ENCODE assay signal across 8 cellular contexts in genomic region chr12:131132118-131132892, GRCh38.
A peak's percentile ranks its signal among the peaks of the same experiment; 100 is the strongest.
DNase-seq lines count a peak whose midpoint lies in the region; ATAC-seq and TF ChIP-seq lines count a peak whose summit lies in the region.

No MANE protein-coding gene starts in this region.

- DNase-seq in 8988T, result peak; percentile 92
- peak; percentile 76 for DNase-seq in GM12865 (ENCODE audit: low read depth)
- peak; percentile 65 for DNase-seq in HT-29 (ENCODE audit: low spot score)
- DNase-seq in T-helper 2 cell treated with Interferon-gamma antibody and Interleukin-4, amounts not matched to agents 5 μg/mL and 100 μg/mL, for 36 hours (ENCODE audit: low spot score), result peak; percentile 50
- DNase-seq in astrocyte of the spinal cord (ENCODE audit: low read depth, low spot score), result peak; percentile 3
- peak; percentile 88 for DNase-seq in iPS-NIHi11 (ENCODE audit: low spot score)
- peak; percentile 58 to 60 for DNase-seq in stimulated activated CD4-positive, alpha-beta T cell treated with anti-CD3 and anti-CD28 coated beads, Interleukin-15, amount 100 ng/mL, for 48 hours (ENCODE audit: low read depth in 2 of 2)

- no peak overlapping the region for H3K27ac Mint-ChIP-seq in T-helper 2 cell treated with Interferon-gamma antibody and Interleukin-4, amounts not matched to agents 5 μg/mL and 100 μg/mL, for 36 hours

- TF ChIP-seq CTCF in GM12865 (IDR thresholded peaks at IDR 0.05; ENCODE audit: insufficient read depth, low read depth, low read length, missing control alignments), result peak; percentile 91
- TF ChIP-seq CTCF in astrocyte of the spinal cord (IDR thresholded peaks at IDR 0.05; ENCODE audit: low read depth, low read length), result peak; percentile 43

- H3K4me3 ChIP-seq in GM12865 (ENCODE audit: low read depth, low read length) (no peak overlapping the region), astrocyte of the spinal cord (ENCODE audit: low read depth, low read length) (no peak overlapping the region)

- no peaks in the 10 kb centered on the region for H3K4me1 Mint-ChIP-seq in T-helper 2 cell treated with Interferon-gamma antibody and Interleukin-4, amounts not matched to agents 5 μg/mL and 100 μg/mL, for 36 hours (ENCODE audit: low read depth)

- no peaks in the 10 kb centered on the region for H3K27me3 Mint-ChIP-seq in T-helper 2 cell treated with Interferon-gamma antibody and Interleukin-4, amounts not matched to agents 5 μg/mL and 100 μg/mL, for 36 hours (ENCODE audit: low read depth)

- no peaks in the 10 kb centered on the region for H3K9me3 Mint-ChIP-seq in T-helper 2 cell treated with Interferon-gamma antibody and Interleukin-4, amounts not matched to agents 5 μg/mL and 100 μg/mL, for 36 hours

- no peak for ATAC-seq in GM18517 (IDR thresholded peaks at IDR 0.05; ENCODE audit: unreplicated experiment)

- H3K36me3 Mint-ChIP-seq in T-helper 2 cell treated with Interferon-gamma antibody and Interleukin-4, amounts not matched to agents 5 μg/mL and 100 μg/mL, for 36 hours (ENCODE audit: low read depth), result no peaks in the 10 kb centered on the region

- in situ Hi-C loops in astrocyte of the spinal cord (cut with HindIII; ENCODE audit: low sequenced_read_pairs), result no loop called here

- H3K4me3 Mint-ChIP-seq in T-helper 2 cell treated with Interferon-gamma antibody and Interleukin-4, amounts not matched to agents 5 μg/mL and 100 μg/mL, for 36 hours, result no peak overlapping the region

Comparison
In these comparisons a context has a peak if more than half of its experiments do, and no peak if none do; other contexts are left out.
1. DNase-seq: peak in every context shown above with its lines; median percentile 92 in 8988T; 88 in iPS-NIHi11; 76 in GM12865; 65 in HT-29; 59 in stimulated activated CD4-positive, alpha-beta T cell treated with anti-CD3 and anti-CD28 coated beads, Interleukin-15, amount 100 ng/mL, for 48 hours; 50 in T-helper 2 cell treated with Interferon-gamma antibody and Interleukin-4, amounts not matched to agents 5 μg/mL and 100 μg/mL, for 36 hours; 3 in astrocyte of the spinal cord.